Comparison of ENCODE assay signal across 9 cellular contexts in the genomic region with DNA sequence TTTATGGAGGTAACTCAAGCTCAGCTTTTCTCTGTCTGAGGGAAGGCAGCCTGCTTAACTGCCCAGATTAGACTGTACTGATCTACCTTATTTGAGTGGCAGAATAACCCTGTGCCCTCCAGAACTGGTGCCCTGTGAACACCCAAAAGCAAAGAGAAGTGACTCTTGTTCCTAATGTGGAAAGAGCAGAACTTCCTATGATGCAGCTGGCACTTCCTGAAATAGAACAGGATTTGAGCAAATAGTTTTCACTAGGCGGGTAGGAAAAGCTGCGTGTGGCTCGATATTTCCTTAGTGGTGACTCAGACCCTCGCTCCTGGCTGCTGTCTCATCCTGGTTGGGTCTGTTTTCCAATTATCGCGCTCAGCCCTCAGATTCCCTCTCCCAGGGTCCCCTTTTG.
DNase-seq lines count a peak whose midpoint lies in the region; ATAC-seq, FAIRE-seq and TF ChIP-seq lines count a peak whose summit lies in the region.
"Had no signal": no experiment of that assay in that cellular context is flagged by ENCODE, and none has a peak within 500 bp of the region (broad histone marks: within the 10 kb centered on the region; RNA-seq: fewer than 3 reads in every experiment).

No MANE protein-coding gene starts in this region.

- no peak overlapping the region for H3K4me3 ChIP-seq in AG04450 (ENCODE audit: low read depth, low read length)
- no peak overlapping the region for H3K4me3 ChIP-seq in muscle layer of duodenum (ENCODE audit: low read depth in 1 of 2, low read length in 2 of 2)
- H3K4me3 ChIP-seq in CD4-positive, alpha-beta memory T cell (ENCODE audit: low read length in 2 of 2): no peak overlapping the region

- H3K9me3 Mint-ChIP-seq in CD4-positive, alpha-beta memory T cell: peaks cover 0 to 2% (median 0%) of the 10 kb centered on the region in 8 donors

- peak overlapping the region; percentile 77 for H3K27ac ChIP-seq in AG04450 (ENCODE audit: low read depth, low read length)
- peak overlapping the region; percentile 96 for H3K27ac ChIP-seq in epithelial cell of prostate
- H3K27ac ChIP-seq in muscle layer of duodenum (ENCODE audit: low read length): peak overlapping the region; percentile 61
- H3K27ac ChIP-seq in CD4-positive, alpha-beta memory T cell (ENCODE audit: low read depth, low read length): no peak overlapping the region

- peaks cover 0 to 12% of the 10 kb centered on the region in 2 donors for H3K4me1 ChIP-seq in muscle layer of duodenum (ENCODE audit: control insufficient read depth in 1 of 2, insufficient read depth in 2 of 2, low read length in 2 of 2)
- H3K4me1 ChIP-seq in CD4-positive, alpha-beta memory T cell (ENCODE audit: insufficient read depth, low read length): no peaks in the 10 kb centered on the region

- POLR2A ChIA-PET in AG04450 (lab: Yijun Ruan, JAX): no interaction called here
- POLR2A ChIA-PET in CD4-positive, alpha-beta memory T cell (lab: Charles Lee; ENCODE audit: partially characterized antibody): no interaction called here

- no peaks in the 10 kb centered on the region for H3K4me1 Mint-ChIP-seq in CD4-positive, alpha-beta memory T cell

- H3K27ac Mint-ChIP-seq in CD4-positive, alpha-beta memory T cell: no peak overlapping the region

- DNase-seq in AG04450 (ENCODE audit: low read depth, low spot score) (peak; percentile 53), NCI-H226 (peak; percentile 77), epithelial cell of prostate (ENCODE audit: low read depth, low spot score) (no peak), D721Med (ENCODE audit: insufficient read length, low spot score) (no peak)
- DNase-seq in CD4-positive, alpha-beta memory T cell: no peak
- DNase-seq: NCI-H345 had no signal

- TF ChIP-seq CTCF in AG04450 (IDR thresholded peaks at IDR 0.05; ENCODE audit: low read depth, low read length) (0 out of 2 replicates have a peak, but pooled peaks have one; percentile 15), D721Med (IDR thresholded peaks at IDR 0.05; ENCODE audit: insufficient read depth, missing control alignments) (no peak)

- no peaks in the 10 kb centered on the region for H3K27me3 ChIP-seq in AG04450 (ENCODE audit: control insufficient read depth, insufficient read depth, low read length)
- H3K27me3 ChIP-seq in muscle layer of duodenum (ENCODE audit: low read depth, low read length): no peaks in the 10 kb centered on the region
- H3K27me3 ChIP-seq in CD4-positive, alpha-beta memory T cell (ENCODE audit: insufficient read depth, low read length): no peaks in the 10 kb centered on the region

- H3K4me3 Mint-ChIP-seq in CD4-positive, alpha-beta memory T cell: no peak overlapping the region

- peaks cover 1 to 8% of the 10 kb centered on the region in 2 donors for H3K27me3 Mint-ChIP-seq in CD4-positive, alpha-beta memory T cell

- ATAC-seq in HG03095 (IDR thresholded peaks at IDR 0.05; ENCODE audit: unreplicated experiment) (no peak), GM18517 (IDR thresholded peaks at IDR 0.05; ENCODE audit: unreplicated experiment) (no peak)

- intact Hi-C loops in CD4-positive, alpha-beta memory T cell (cut with micrococcal nuclease): no loop called here

- H3K9me3 ChIP-seq in AG04450 (ENCODE audit: control insufficient read depth, insufficient read depth, low read length) (no peaks in the 10 kb centered on the region), muscle layer of duodenum (ENCODE audit: control insufficient read depth in 1 of 2, low read length in 2 of 2) (no peaks in the 10 kb centered on the region)
- no peaks in the 10 kb centered on the region for H3K9me3 ChIP-seq in CD4-positive, alpha-beta memory T cell (ENCODE audit: control insufficient read depth in 1 of 2, low read length in 2 of 2)

- no peaks in the 10 kb centered on the region for H3K36me3 ChIP-seq in muscle layer of duodenum (ENCODE audit: control insufficient read depth in 1 of 2, insufficient read depth in 2 of 2, low read length in 2 of 2)
- H3K36me3 ChIP-seq in CD4-positive, alpha-beta memory T cell (ENCODE audit: insufficient read depth, low read length): no peaks in the 10 kb centered on the region

- H3K36me3 Mint-ChIP-seq in CD4-positive, alpha-beta memory T cell: no peaks in the 10 kb centered on the region

- no peak for FAIRE-seq in D721Med (lab: Jason Lieb, UNC)

- CTCF ChIA-PET in AG04450 (lab: Charles Lee): interaction anchor here (0.6 to 4.7 kb wide), 7 partner anchors 8 to 242 kb away, joined by 3 to 37 read pairs (median 7); no protein-coding TSS in a partner anchor
- CTCF ChIA-PET in CD4-positive, alpha-beta memory T cell (lab: Charles Lee; ENCODE audit: partially characterized antibody): interaction anchor here (1.1 kb wide), 1 partner anchor 15 kb away, joined by 3 read pairs; no protein-coding TSS in a partner anchor

Comparison
In these comparisons a context has a peak if more than half of its experiments do, and no peak if none do; other contexts are left out.
1. DNase-seq: peak in AG04450 (single experiment) and NCI-H226 (single experiment); none in epithelial cell of prostate (single experiment), CD4-positive, alpha-beta memory T cell (0 of 5) and D721Med (single experiment).